9 cellular contexts compared by ENCODE assay signal in genomic region chr16:57576429-57576870, GRCh38. TPM values are rescaled to one million over a fixed set of nuclear protein-coding genes. Genes with fewer than 3 reads are reported as not detected.
DNase-seq lines count a peak whose midpoint lies in the region; ATAC-seq and TF ChIP-seq lines count a peak whose summit lies in the region.
"Had no signal": no experiment of that assay in that cellular context is flagged by ENCODE, and none has a peak within 500 bp of the region (broad histone marks: within the 10 kb centered on the region; RNA-seq: fewer than 3 reads in every experiment).

No MANE protein-coding gene starts in this region.

- WGBS in hepatocyte (ENCODE audit: low lambda C conversion rate, missing lambda C conversion rate) = 25% methylated on average over 16 of the region's 16 CpGs
- WGBS in smooth muscle cell (ENCODE audit: low lambda C conversion rate) = 32% methylated on average over 16 of the region's 16 CpGs

- peaks cover 43% of the 10 kb centered on the region for H3K4me1 Mint-ChIP-seq in T-helper 2 cell treated with Interferon-gamma antibody and Interleukin-4, amounts not matched to agents 5 μg/mL and 100 μg/mL, for 36 hours (ENCODE audit: low read depth)

- peaks cover 6% of the 10 kb centered on the region for H3K27me3 Mint-ChIP-seq in T-helper 2 cell treated with Interferon-gamma antibody and Interleukin-4, amounts not matched to agents 5 μg/mL and 100 μg/mL, for 36 hours (ENCODE audit: low read depth)

- H4K20me1 ChIP-seq in DND-41 (ENCODE audit: insufficient read depth, low read length) (no peaks in the 10 kb centered on the region), hepatocyte (ENCODE audit: insufficient read depth, poor library complexity, severe bottlenecking) (no peaks in the 10 kb centered on the region), smooth muscle cell (ENCODE audit: low read depth) (no peaks in the 10 kb centered on the region)

- H3K36me3 ChIP-seq in DND-41 (ENCODE audit: insufficient read depth, low read length) (no peaks in the 10 kb centered on the region), H7 (replicated peaks; ENCODE audit: control insufficient read depth, insufficient read depth, low read length) (no peaks in the 10 kb centered on the region), hepatocyte (replicated peaks; ENCODE audit: insufficient read depth, low read depth) (no peaks in the 10 kb centered on the region), smooth muscle cell (ENCODE audit: low read depth) (no peaks in the 10 kb centered on the region)

- H3K79me2 ChIP-seq in DND-41 (ENCODE audit: insufficient read depth, low read length) (no peaks in the 10 kb centered on the region), hepatocyte (no peaks in the 10 kb centered on the region), smooth muscle cell (ENCODE audit: low read depth) (no peaks in the 10 kb centered on the region)

- no peaks in the 10 kb centered on the region for H3K9me3 Mint-ChIP-seq in T-helper 2 cell treated with Interferon-gamma antibody and Interleukin-4, amounts not matched to agents 5 μg/mL and 100 μg/mL, for 36 hours

- H3K9ac ChIP-seq in DND-41 (ENCODE audit: low read depth, low read length) (peak overlapping the region; percentile 12; the same call in 1 of the 2 replicates), smooth muscle cell (ENCODE audit: low read depth) (no peak overlapping the region)

- H3K9me2 ChIP-seq in hepatocyte (replicated peaks; ENCODE audit: insufficient read depth) = no peaks in the 10 kb centered on the region

- DNase-seq in DND-41 (peak; percentile 86), H7 (peak; percentile 90), NCI-H146 (lab: John Stamatoyannopoulos, UW) (peak; percentile 42), amygdala (lab: John Stamatoyannopoulos, UW) (peak in 44 of 56 donors; percentile 9 to 90 (median 45)), hepatocyte (ENCODE audit: low spot score) (peak; percentile 84), smooth muscle cell (lab: John Stamatoyannopoulos, UW; ENCODE audit: unreplicated experiment) (peak; percentile 37)
- DNase-seq in T-helper 2 cell treated with Interferon-gamma antibody and Interleukin-4, amounts not matched to agents 5 μg/mL and 100 μg/mL, for 36 hours (ENCODE audit: low spot score) = peak; percentile 68

- peak overlapping the region; percentile 63 for H2AFZ ChIP-seq in DND-41 (ENCODE audit: low read depth, low read length)
- no peak overlapping the region for H2AFZ ChIP-seq in hepatocyte
- H2AFZ ChIP-seq in smooth muscle cell (ENCODE audit: low read depth) = no peak overlapping the region

- H3K27me3 ChIP-seq in DND-41 (ENCODE audit: insufficient read depth, low read length, poor library complexity) (no peaks in the 10 kb centered on the region), H7 (ENCODE audit: control insufficient read depth, insufficient read depth, low read length) (no peaks in the 10 kb centered on the region), hepatocyte (no peaks in the 10 kb centered on the region), smooth muscle cell (ENCODE audit: low read depth) (no peaks in the 10 kb centered on the region)

- H3K27ac ChIP-seq in DND-41 (ENCODE audit: low read length) (peak overlapping the region; percentile 81), hepatocyte (no peak overlapping the region), smooth muscle cell (ENCODE audit: low read depth) (no peak overlapping the region)
- H3K27ac ChIP-seq: epithelial cell of prostate had no signal

- H3K4me3 Mint-ChIP-seq in T-helper 2 cell treated with Interferon-gamma antibody and Interleukin-4, amounts not matched to agents 5 μg/mL and 100 μg/mL, for 36 hours = no peak overlapping the region

- H3K4me2 ChIP-seq in DND-41 (ENCODE audit: insufficient read depth, low read length) = peak overlapping the region; percentile 48; the same call in 1 of the 2 replicates
- no peak overlapping the region for H3K4me2 ChIP-seq in hepatocyte
- H3K4me2 ChIP-seq in smooth muscle cell = no peak overlapping the region

- H3K27ac Mint-ChIP-seq in T-helper 2 cell treated with Interferon-gamma antibody and Interleukin-4, amounts not matched to agents 5 μg/mL and 100 μg/mL, for 36 hours = peak overlapping the region; percentile 94

- H3K36me3 Mint-ChIP-seq in T-helper 2 cell treated with Interferon-gamma antibody and Interleukin-4, amounts not matched to agents 5 μg/mL and 100 μg/mL, for 36 hours (ENCODE audit: low read depth) = no peaks in the 10 kb centered on the region

- no peaks in the 10 kb centered on the region for H3K9me3 ChIP-seq in DND-41 (ENCODE audit: insufficient read depth, low read length, severe bottlenecking)
- no peaks in the 10 kb centered on the region for H3K9me3 ChIP-seq in hepatocyte (ENCODE audit: low read depth)
- no peaks in the 10 kb centered on the region for H3K9me3 ChIP-seq in smooth muscle cell (replicated peaks; ENCODE audit: low read depth)

- peak; percentile 78 for ATAC-seq in DND-41 (ENCODE audit: insufficient read depth, low read depth)
- ATAC-seq in GM21737 (IDR thresholded peaks at IDR 0.05; ENCODE audit: unreplicated experiment) = no peak

- H3K4me3 ChIP-seq in DND-41 (ENCODE audit: low read depth in 1 of 2, low read length in 2 of 2) (no peak overlapping the region), H7 (ENCODE audit: insufficient read depth, low read depth, low read length) (no peak overlapping the region), hepatocyte (no peak overlapping the region), smooth muscle cell (no peak overlapping the region)

- H3K4me1 ChIP-seq in DND-41 (ENCODE audit: insufficient read depth, low read length) (peaks cover 36% of the 10 kb centered on the region), hepatocyte (ENCODE audit: insufficient read depth) (peaks cover 9% of the 10 kb centered on the region), smooth muscle cell (ENCODE audit: low read depth) (no peaks in the 10 kb centered on the region)

- H3F3A ChIP-seq in smooth muscle cell (ENCODE audit: low read depth) = no peaks in the 10 kb centered on the region

- peak; percentile 100 for TF ChIP-seq CTCF in DND-41 (IDR thresholded peaks at IDR 0.05; ENCODE audit: borderline replicate concordance, extremely low read depth, low read length, poor library complexity, severe bottlenecking)
- TF ChIP-seq CTCF in hepatocyte (IDR thresholded peaks at IDR 0.05; ENCODE audit: poor library complexity) = peak; percentile 92
- peak; percentile 96 for TF ChIP-seq CTCF in smooth muscle cell (IDR thresholded peaks at IDR 0.05; ENCODE audit: borderline replicate concordance, insufficient read depth, poor library complexity, severe bottlenecking)

RNA-seq across cellular contexts. Expression of gene ADGRG5, which starts 34.0 kb away (rescaled TPM):
- total RNA-seq in H7 (2014; rRNA removed; shearing (Covaris generic)) = 6.2 and 6.4 TPM in 2 replicates
- 1.1 and 2.2 TPM in 2 replicates for total RNA-seq in hepatocyte
- polyA plus RNA-seq in hepatocyte = 1.9 and 2.9 TPM in 2 replicates
- not detected in 2 replicates for total RNA-seq in smooth muscle cell
- polyA plus RNA-seq in smooth muscle cell = not detected in 2 replicates

RNA-seq across cellular contexts. Expression of gene CCDC102A, which starts 40.1 kb away (rescaled TPM):
- total RNA-seq in H7 (2014; rRNA removed; shearing (Covaris generic)) = 9.3 and 10.4 TPM in 2 replicates
- total RNA-seq in hepatocyte (10.5 and 11.4 TPM in 2 replicates), smooth muscle cell (10.8 and 13.4 TPM in 2 replicates)
- polyA plus RNA-seq in hepatocyte (13.1 and 17.2 TPM in 2 replicates), smooth muscle cell (21.9 and 25.3 TPM in 2 replicates)

RNA-seq across cellular contexts. Expression of gene ADGRG1, which starts 52.0 kb away (rescaled TPM):
- total RNA-seq in H7 (2014; rRNA removed; shearing (Covaris generic)) = 0.38 and 0.44 TPM in 2 replicates
- 29.6 and 45.9 TPM in 2 replicates for total RNA-seq in hepatocyte
- 58.0 and 61.1 TPM in 2 replicates for polyA plus RNA-seq in hepatocyte
- total RNA-seq in smooth muscle cell = 27.3 and 32.0 TPM in 2 replicates
- 15.3 and 71.2 TPM in 2 replicates for polyA plus RNA-seq in smooth muscle cell

Comparison
In these comparisons a context has a peak if more than half of its experiments do, and no peak if none do; other contexts are left out.
1. DNase-seq: peak in every context shown above with its lines; median percentile 90 in H7; 86 in DND-41; 84 in hepatocyte; 68 in T-helper 2 cell treated with Interferon-gamma antibody and Interleukin-4, amounts not matched to agents 5 μg/mL and 100 μg/mL, for 36 hours; 45 in amygdala; 42 in NCI-H146; 37 in smooth muscle cell.
2. RNA of gene ADGRG1, which starts 52.0 kb away (total RNA-seq): 29.6 to 45.9 TPM in hepatocyte and 27.3 to 32.0 TPM in smooth muscle cell; 0.38 to 0.44 TPM in H7; every median in the first group is over 10 times any median in the second.
3. Peak in every context shown above with its lines, with median percentiles within 50 percentile points of each other: CTCF ChIP-seq.